In genomic region chr16:69339289-69340094, GRCh38 we compare ENCODE assay signal across 1 cellular context.
TF ChIP-seq lines count a peak whose summit lies in the region.

TSS of gene COG8 (minus strand) at chr16:69339564. CDS start at chr16:69339552, 12 bp downstream.
TSS of gene NIP7 (plus strand) at chr16:69339772. CDS start at chr16:69339830, 58 bp downstream.

TF ChIP-seq in HepG2, 621 proteins besides CTCF, POLR2A, EP300 and RAD21 (continued from another document and continues in another):
- TF ChIP-seq ZBTB4 (CRISPR knock-in tag; IDR thresholded peaks at IDR 0.05; ENCODE audit: borderline replicate concordance): peak; percentile 87; the same call in 1 of the 2 replicates
- peak; percentile 95 for TF ChIP-seq PHF5A (CRISPR knock-in tag; IDR thresholded peaks at IDR 0.05; ENCODE audit: low read depth, unreplicated experiment)
- TF ChIP-seq PAXIP1 (CRISPR knock-in tag; conservative IDR thresholded peaks at IDR 0.05): peak; percentile 58; the same call in 1 of the 2 replicates
- no peak; the same call in 1 of the 2 replicates for TF ChIP-seq PRMT3 (CRISPR knock-in tag; IDR thresholded peaks at IDR 0.05; ENCODE audit: borderline replicate concordance, low read depth)
- TF ChIP-seq ZNF782 (CRISPR knock-in tag; IDR thresholded peaks at IDR 0.05; ENCODE audit: borderline replicate concordance): no peak; the same call in 1 of the 2 replicates
- peak; percentile 96 for TF ChIP-seq ZFP91 (CRISPR knock-in tag; IDR thresholded peaks at IDR 0.05; ENCODE audit: borderline replicate concordance)
- TF ChIP-seq YEATS2 (CRISPR knock-in tag; IDR thresholded peaks at IDR 0.05; ENCODE audit: borderline replicate concordance): peak; percentile 98
- TF ChIP-seq ARID2 (CRISPR knock-in tag; IDR thresholded peaks at IDR 0.05; ENCODE audit: borderline replicate concordance): peak; percentile 96
- no peak for TF ChIP-seq GTF2F1 (IDR thresholded peaks at IDR 0.05; ENCODE audit: low read length)
- TF ChIP-seq KDM3A (CRISPR knock-in tag; IDR thresholded peaks at IDR 0.05; ENCODE audit: low read depth): peak; percentile 83
- peak; percentile 59; the same call in 1 of the 2 replicates for TF ChIP-seq ISL2 (CRISPR knock-in tag; IDR thresholded peaks at IDR 0.05)
- peak; percentile 66; the same call in 1 of the 2 replicates for TF ChIP-seq RXRA (CRISPR knock-in tag; IDR thresholded peaks at IDR 0.05)
- peak; percentile 94 for TF ChIP-seq CREM (IDR thresholded peaks at IDR 0.05)
- TF ChIP-seq CREM (CRISPR knock-in tag; IDR thresholded peaks at IDR 0.05): no peak; the same call in 1 of the 2 replicates
- 0 out of 2 replicates have a peak, but pooled peaks have one; percentile 30 for TF ChIP-seq MLLT10 (CRISPR knock-in tag; IDR thresholded peaks at IDR 0.05)
- TF ChIP-seq BRF2 (CRISPR knock-in tag; IDR thresholded peaks at IDR 0.05): no peak
- no peak for TF ChIP-seq ZNF720 (CRISPR knock-in tag; IDR thresholded peaks at IDR 0.05)
- TF ChIP-seq SOX13 (IDR thresholded peaks at IDR 0.05): 0 out of 2 replicates have a peak, but pooled peaks have one; percentile 21
- TF ChIP-seq SOX13 (CRISPR knock-in tag; conservative IDR thresholded peaks at IDR 0.05 in 1 of 2, IDR thresholded peaks at IDR 0.05 in 1 of 2): peak in 1 of 2 experiments; percentile 41; a peak in 2 of 4 replicates
- peak; percentile 82 for TF ChIP-seq ZNF792 (CRISPR knock-in tag; IDR thresholded peaks at IDR 0.05)
- peak; percentile 89; the same call in 1 of the 2 replicates for TF ChIP-seq ZNF556 (CRISPR knock-in tag; IDR thresholded peaks at IDR 0.05; ENCODE audit: borderline replicate concordance)
- TF ChIP-seq ZKSCAN8 (CRISPR knock-in tag; IDR thresholded peaks at IDR 0.05; ENCODE audit: borderline replicate concordance): peak; percentile 62
- peak; percentile 97 for TF ChIP-seq PHF20 (CRISPR knock-in tag; IDR thresholded peaks at IDR 0.05)
- TF ChIP-seq MTF1 (CRISPR knock-in tag; IDR thresholded peaks at IDR 0.05): peak; percentile 64
- TF ChIP-seq ZBTB1 (CRISPR knock-in tag; IDR thresholded peaks at IDR 0.05; ENCODE audit: borderline replicate concordance): no peak
- peak; percentile 96; the same call in 1 of the 2 replicates for TF ChIP-seq ZNF350 (CRISPR knock-in tag; IDR thresholded peaks at IDR 0.05; ENCODE audit: borderline replicate concordance, low read depth)
- TF ChIP-seq HMG20A (CRISPR knock-in tag; IDR thresholded peaks at IDR 0.05; ENCODE audit: borderline replicate concordance): peak; percentile 1; the same call in 1 of the 2 replicates
- no peak for TF ChIP-seq FOSL1 (CRISPR knock-in tag; IDR thresholded peaks at IDR 0.05; ENCODE audit: borderline replicate concordance)
- TF ChIP-seq KDM2A (CRISPR knock-in tag; IDR thresholded peaks at IDR 0.05; ENCODE audit: borderline replicate concordance, low read depth): peak; percentile 99
- TF ChIP-seq SP140L (CRISPR knock-in tag; IDR thresholded peaks at IDR 0.05; ENCODE audit: borderline replicate concordance): peak; percentile 87; the same call in 1 of the 2 replicates
- peak; percentile 98 for TF ChIP-seq ZNF709 (CRISPR knock-in tag; IDR thresholded peaks at IDR 0.05)
- peak; percentile 47; the same call in 1 of the 2 replicates for TF ChIP-seq ZFP1 (CRISPR knock-in tag; IDR thresholded peaks at IDR 0.05)
- peak; percentile 81; the same call in 1 of the 2 replicates for TF ChIP-seq ZNF776 (CRISPR knock-in tag; IDR thresholded peaks at IDR 0.05)
- peak; percentile 28 for TF ChIP-seq HMG20B (CRISPR knock-in tag; conservative IDR thresholded peaks at IDR 0.05)
- TF ChIP-seq ZFP82 (CRISPR knock-in tag; IDR thresholded peaks at IDR 0.05; ENCODE audit: borderline replicate concordance): peak; percentile 94; the same call in 1 of the 2 replicates
- peak; percentile 93 for TF ChIP-seq AGO2 (optimal IDR thresholded peaks at IDR 0.05; ENCODE audit: low read depth, low read length)
- TF ChIP-seq PATZ1 (CRISPR knock-in tag; IDR thresholded peaks at IDR 0.05): peak; percentile 22
- peak; percentile 80 for TF ChIP-seq HNRNPLL (IDR thresholded peaks at IDR 0.05; ENCODE audit: low read depth, low read length, poor library complexity, severe bottlenecking)
- TF ChIP-seq KDM4B (CRISPR knock-in tag; IDR thresholded peaks at IDR 0.05): peak; percentile 68
- peak; percentile 87 for TF ChIP-seq ATF1 (CRISPR knock-in tag; IDR thresholded peaks at IDR 0.05)
- TF ChIP-seq HDAC2 (CRISPR knock-in tag; IDR thresholded peaks at IDR 0.05): peak; percentile 77
- TF ChIP-seq ZNF691 (CRISPR knock-in tag; IDR thresholded peaks at IDR 0.05; ENCODE audit: borderline replicate concordance, low read depth): peak; percentile 61; the same call in 1 of the 2 replicates
- TF ChIP-seq CEBPB (IDR thresholded peaks at IDR 0.05; ENCODE audit: borderline replicate concordance, low read depth, low read length): no peak
- TF ChIP-seq ZNF256 (CRISPR knock-in tag; conservative IDR thresholded peaks at IDR 0.05): 0 out of 2 replicates have a peak, but pooled peaks have one; percentile 88
- peak; percentile 56; the same call in 1 of the 2 replicates for TF ChIP-seq RELA (CRISPR knock-in tag; IDR thresholded peaks at IDR 0.05)
- TF ChIP-seq SUZ12 (IDR thresholded peaks at IDR 0.05; ENCODE audit: low read depth, low read length): no peak
- TF ChIP-seq ZUFSP (CRISPR knock-in tag; IDR thresholded peaks at IDR 0.05; ENCODE audit: borderline replicate concordance): no peak
